ENCODE assay signal across 13 cellular contexts in the genomic region with DNA sequence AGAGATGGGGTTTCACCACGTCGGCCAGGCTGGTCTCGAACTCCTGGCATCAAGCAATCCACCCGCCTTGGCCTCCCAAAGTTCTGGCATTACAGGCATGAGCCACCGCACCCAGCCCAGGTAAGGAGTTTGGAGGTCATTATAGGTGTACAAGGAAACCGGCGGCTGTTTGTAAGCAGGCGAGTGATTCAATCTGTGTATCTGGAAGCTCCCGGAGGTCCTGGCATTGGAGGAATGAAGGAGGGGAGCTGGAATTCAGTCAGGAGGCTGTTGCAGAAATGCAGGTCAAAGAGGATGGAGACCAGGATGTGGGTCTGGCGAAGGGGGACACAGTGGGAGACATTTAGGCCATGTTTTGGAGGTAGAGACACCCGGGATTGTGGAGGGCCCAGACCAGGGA. TPM values are rescaled to one million over a fixed set of nuclear protein-coding genes. Genes with fewer than 3 reads are reported as not detected.
DNase-seq lines count a peak whose midpoint lies in the region; ATAC-seq, FAIRE-seq and TF ChIP-seq lines count a peak whose summit lies in the region.
"Had no signal": no experiment of that assay in that cellular context is flagged by ENCODE, and none has a peak within 500 bp of the region (broad histone marks: within the 10 kb centered on the region; RNA-seq: fewer than 3 reads in every experiment).

No MANE protein-coding gene starts in this region.

- no peak overlapping the region for H3K4me3 ChIP-seq in heart left ventricle
- no peak overlapping the region for H3K4me3 ChIP-seq in esophagus squamous epithelium
- no peak overlapping the region for H3K4me3 ChIP-seq in pancreas
- no peak overlapping the region for H3K4me3 ChIP-seq in uterus

- peak overlapping the region; percentile 89 to 99 (median 96) for H3K27ac ChIP-seq in heart left ventricle
- peak overlapping the region; percentile 80 to 93 (median 85) for H3K27ac ChIP-seq in esophagus squamous epithelium
- peak overlapping the region; percentile 74 to 96 (median 81) for H3K27ac ChIP-seq in pancreas
- H3K27ac ChIP-seq in uterus = peak overlapping the region; percentile 87

- TF ChIP-seq POLR2A in heart left ventricle (IDR thresholded peaks at IDR 0.05) (no peak), esophagus squamous epithelium (IDR thresholded peaks at IDR 0.05) (no peak), uterus (IDR thresholded peaks at IDR 0.05) (no peak)

- H3K27me3 ChIP-seq in heart left ventricle = no peaks in the 10 kb centered on the region
- no peaks in the 10 kb centered on the region for H3K27me3 ChIP-seq in esophagus squamous epithelium
- H3K27me3 ChIP-seq in pancreas = no peaks in the 10 kb centered on the region
- H3K27me3 ChIP-seq in uterus = no peaks in the 10 kb centered on the region

- intact Hi-C loops in heart left ventricle (cut with DNase I) (loop anchor here in 3 of 10 donors (2.0 kb wide), 3 partner anchors 14 to 18 kb away; no protein-coding TSS in a partner anchor), left ventricle myocardium superior (cut with micrococcal nuclease) (no loop called here), esophagus squamous epithelium (cut with DNase I) (no loop called here), pancreas (cut with DNase I) (no loop called here), uterus (cut with DNase I; ENCODE audit: low total_unique reads) (no loop called here)

- 67 to 77% (median 69%) methylated on average over 11 of the region's 11 CpGs for WGBS in heart left ventricle, 4 donors
- WGBS in esophagus squamous epithelium, 2 donors = 67 to 79% methylated on average over 7 to 8 of the region's 11 CpGs
- 24 to 25% methylated on average over 11 of the region's 11 CpGs for WGBS in pancreas, 2 donors

- no peak for FAIRE-seq in pancreas (lab: Jason Lieb, UNC)

- ATAC-seq in heart left ventricle = no peak
- no peak for ATAC-seq in left ventricle myocardium superior
- peak in 2 of 4 donors; percentile 3 to 29 for ATAC-seq in pancreas

- H3K9me3 ChIP-seq in heart left ventricle (no peaks in the 10 kb centered on the region), esophagus squamous epithelium (no peaks in the 10 kb centered on the region), pancreas (no peaks in the 10 kb centered on the region), uterus (no peaks in the 10 kb centered on the region)

- no peak for TF ChIP-seq CTCF in heart left ventricle (IDR thresholded peaks at IDR 0.05)
- TF ChIP-seq CTCF in esophagus squamous epithelium (IDR thresholded peaks at IDR 0.05) = no peak
- TF ChIP-seq CTCF in pancreas (IDR thresholded peaks at IDR 0.05) = no peak
- no peak for TF ChIP-seq CTCF in uterus (IDR thresholded peaks at IDR 0.05)

- DNase-seq in heart left ventricle = no peak
- DNase-seq in left ventricle myocardium superior = no peak
- DNase-seq in esophagus squamous epithelium (lab: John Stamatoyannopoulos, UW) = no peak
- peak in 4 of 6 donors; percentile 34 to 62 (median 48) for DNase-seq in pancreas
- no peak for DNase-seq in uterus
- no peak for DNase-seq in activated CD8-positive, alpha-beta memory T cell treated with anti-CD3 and anti-CD28 coated beads, Interleukin-2, amount 50 U/mL, for 48 hours
- no peak for DNase-seq in activated CD4-positive, alpha-beta T cell treated with anti-CD3 and anti-CD28 coated beads for 48 hours
- DNase-seq in NCI-H510A treated with DMSO at 0.1 percent for 48 hours (lab: John Stamatoyannopoulos, UW) = no peak
- DNase-seq: cortex of kidney, DMS153, NCI-H1092 had no signal

- no peaks in the 10 kb centered on the region for H3K36me3 ChIP-seq in heart left ventricle
- peaks cover 0 to 17% (median 0%) of the 10 kb centered on the region in 3 donors for H3K36me3 ChIP-seq in esophagus squamous epithelium
- no peaks in the 10 kb centered on the region for H3K36me3 ChIP-seq in pancreas
- H3K36me3 ChIP-seq in uterus = no peaks in the 10 kb centered on the region

- peaks cover 29 to 93% (median 78%) of the 10 kb centered on the region in 12 donors for H3K4me1 ChIP-seq in heart left ventricle
- H3K4me1 ChIP-seq in esophagus squamous epithelium = peaks cover 50 to 97% (median 72%) of the 10 kb centered on the region in 3 donors
- H3K4me1 ChIP-seq in pancreas = peaks cover 66 to 81% (median 77%) of the 10 kb centered on the region in 3 donors
- H3K4me1 ChIP-seq in uterus = peaks cover 13 to 49% of the 10 kb centered on the region in 2 donors

RNA-seq across cellular contexts. Expression of gene CDC42EP4, which starts 18.8 kb away (rescaled TPM):
- total RNA-seq in heart left ventricle = 100 to 1,000 TPM in 1 of 9 donors, 10 to 100 TPM in 8; 21.8 to 103 (median 37.5) TPM
- polyA plus RNA-seq in heart left ventricle = 10 to 100 TPM; 18.6 to 65.3 TPM
- total RNA-seq in left ventricle myocardium superior = 51.4 TPM
- total RNA-seq in esophagus squamous epithelium = 10 to 100 TPM; 45.1 to 63.9 (median 52.9) TPM
- 10 to 100 TPM; 43.2 to 56.2 (median 46.9) TPM for total RNA-seq in pancreas
- polyA plus RNA-seq in pancreas = 10 to 100 TPM; 24.2 to 28.9 TPM
- total RNA-seq in uterus = 100 to 1,000 TPM in 1 of 4 donors, 10 to 100 TPM in 3; 26.6 to 131 (median 70.7) TPM

RNA-seq across cellular contexts. Expression of gene CPSF4L, which starts 31.4 kb away (rescaled TPM):
- total RNA-seq in heart left ventricle (not detected), left ventricle myocardium superior (not detected), esophagus squamous epithelium (not detected), pancreas (under 1 TPM in 4 of 6 donors, not detected in 2; 0.19 to 0.67 (median 0.21) TPM), uterus (under 1 TPM in 1 of 4 donors, not detected in 3; 0.34 TPM)
- polyA plus RNA-seq in heart left ventricle (not detected), pancreas (not detected)
- total RNA-seq: A172; activated T-helper 2 cell treated with anti-CD3 and anti-CD28 coated beads, Interferon-gamma antibody, Interleukin-2, Interleukin-4, amounts not matched to agents 10 μg/mL and 5 μg/mL and 100 μg/mL, durations not matched to agents 14 hours and 24 hours and 36 hours had no signal

Comparison
In these comparisons a context has a peak if more than half of its experiments do, and no peak if none do; other contexts are left out.
1. DNase-seq: peak in pancreas (4 of 6); none in heart left ventricle (0 of 5), left ventricle myocardium superior (single experiment), esophagus squamous epithelium (single experiment), uterus (0 of 2), activated CD8-positive, alpha-beta memory T cell treated with anti-CD3 and anti-CD28 coated beads, Interleukin-2, amount 50 U/mL, for 48 hours (single experiment), activated CD4-positive, alpha-beta T cell treated with anti-CD3 and anti-CD28 coated beads for 48 hours (single experiment) and NCI-H510A treated with DMSO at 0.1 percent for 48 hours (single experiment).
2. Peak in every context shown above with its lines, with median percentiles within 50 percentile points of each other: H3K27ac ChIP-seq.